ENCODE assay signal across 1 cellular context in genomic region chr6:24522090-24522820, GRCh38.
TF ChIP-seq lines count a peak whose summit lies in the region.

No MANE protein-coding gene starts in this region.

TF ChIP-seq in GM12878, 131 proteins besides CTCF, POLR2A, EP300 and RAD21 (continued from another document):
- TF ChIP-seq ELK1 (IDR thresholded peaks at IDR 0.05; ENCODE audit: low read depth, low read length) (no peak), ZNF687 (IDR thresholded peaks at IDR 0.05) (peak; percentile 45; the same call in 1 of the 2 replicates), MAX (IDR thresholded peaks at IDR 0.05; ENCODE audit: low read depth, low read length) (peak; percentile 86), POLR2AphosphoS5 (IDR thresholded peaks at IDR 0.05; ENCODE audit: low read length) (0 out of 2 replicates have a peak, but pooled peaks have one; percentile 51), PAX5 (IDR thresholded peaks at IDR 0.05; ENCODE audit: borderline replicate concordance, low read depth, low read length) (peak; percentile 86), ZNF217 (IDR thresholded peaks at IDR 0.05) (no peak), BACH1 (IDR thresholded peaks at IDR 0.05; ENCODE audit: borderline replicate concordance) (peak; percentile 68; the same call in 1 of the 2 replicates), POLR2AphosphoS2 (IDR thresholded peaks at IDR 0.05; ENCODE audit: low read depth, low read length) (no peak), ATF3 (IDR thresholded peaks at IDR 0.05; ENCODE audit: borderline replicate concordance, extremely low read depth, low read depth, low read length) (peak; percentile 33; the same call in 1 of the 2 replicates), MTA2 (IDR thresholded peaks at IDR 0.05; ENCODE audit: low read depth) (peak; percentile 75), SMC3 (IDR thresholded peaks at IDR 0.05; ENCODE audit: borderline replicate concordance, low read length) (no peak), CBFB (IDR thresholded peaks at IDR 0.05; ENCODE audit: low read depth) (no peak), SMAD5 (IDR thresholded peaks at IDR 0.05; ENCODE audit: low read depth) (no peak), BHLHE40 (IDR thresholded peaks at IDR 0.05; ENCODE audit: borderline replicate concordance in 1 of 2, low read depth in 2 of 2, low read length in 1 of 2) (peak; percentile 90 to 94), NR2C1 (IDR thresholded peaks at IDR 0.05) (no peak), TARDBP (IDR thresholded peaks at IDR 0.05; ENCODE audit: borderline replicate concordance) (no peak), FOS (IDR thresholded peaks at IDR 0.05; ENCODE audit: borderline replicate concordance, extremely low read depth, insufficient read length) (no peak), ZBTB40 (IDR thresholded peaks at IDR 0.05; ENCODE audit: borderline replicate concordance) (no peak), SMAD1 (IDR thresholded peaks at IDR 0.05; ENCODE audit: low read depth, partially characterized antibody) (no peak), SMARCA5 (IDR thresholded peaks at IDR 0.05) (0 out of 2 replicates have a peak, but pooled peaks have one; percentile 15), IRF3 (IDR thresholded peaks at IDR 0.05) (no peak), SREBF1 (IDR thresholded peaks at IDR 0.05; ENCODE audit: low read length) (no peak), CBX3 (IDR thresholded peaks at IDR 0.05; ENCODE audit: borderline replicate concordance, low read depth) (no peak), PRDM15 (CRISPR knock-in tag; IDR thresholded peaks at IDR 0.05) (no peak), HDAC6 (IDR thresholded peaks at IDR 0.05; ENCODE audit: unreplicated experiment) (no peak), E2F8 (IDR thresholded peaks at IDR 0.05; ENCODE audit: low read depth, partially characterized antibody) (no peak), RB1 (IDR thresholded peaks at IDR 0.05; ENCODE audit: borderline replicate concordance) (no peak), CBX5 (IDR thresholded peaks at IDR 0.05; ENCODE audit: low read depth) (no peak), ZNF24 (IDR thresholded peaks at IDR 0.05) (no peak)
